In the genomic region with DNA sequence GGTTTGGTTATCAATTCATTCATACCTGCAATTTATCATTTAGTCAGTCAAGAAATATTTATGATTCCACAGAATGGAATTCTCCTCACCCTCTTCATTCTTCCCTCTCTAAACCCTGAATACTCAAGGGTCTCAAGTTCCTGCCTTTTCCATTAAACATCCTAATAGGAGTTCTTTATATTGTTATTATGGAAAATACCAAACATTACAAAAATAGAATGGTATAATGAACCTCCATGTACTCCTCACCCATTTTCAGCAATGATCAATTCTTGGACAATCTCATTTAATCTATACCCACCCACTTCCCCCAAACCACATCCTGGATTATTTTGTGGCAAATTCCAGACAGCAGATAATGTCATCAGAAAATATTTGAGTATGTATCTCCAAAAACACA, we compare ENCODE assay signal across 17 cellular contexts.
"Had no signal": no experiment of that assay in that cellular context is flagged by ENCODE, and none has a peak within 500 bp of the region (broad histone marks: within the 10 kb centered on the region; RNA-seq: fewer than 3 reads in every experiment).

No MANE protein-coding gene starts in this region.

- H3K9me3 Mint-ChIP-seq: central memory CD8-positive, alpha-beta T cell had no signal

- H3K4me1 Mint-ChIP-seq: activated B cell treated with CpG ODN at 0.5 μM for 24 hours; central memory CD8-positive, alpha-beta T cell; T-helper 17 cell had no signal

- H3K9me3 ChIP-seq: adrenal gland, ovary, uterus had no signal

- H3K4me3 ChIP-seq: adrenal gland, body of pancreas, left ventricle myocardium inferior, ovary, stomach, uterus had no signal

- H3K36me3 ChIP-seq: adrenal gland, left ventricle myocardium inferior, ovary, stomach, uterus had no signal

- H3K4me1 ChIP-seq: body of pancreas, left ventricle myocardium inferior, stomach, uterus had no signal

- H3K27ac Mint-ChIP-seq: activated B cell treated with CpG ODN at 0.5 μM for 24 hours; activated T-helper 2 cell treated with anti-CD3 and anti-CD28 coated beads, Interferon-gamma antibody, Interleukin-2, Interleukin-4, amounts not matched to agents 10 μg/mL and 5 μg/mL and 100 μg/mL, durations not matched to agents 14 hours and 24 hours and 36 hours; effector memory CD8-positive, alpha-beta T cell; T-helper 17 cell had no signal

- DNase-seq: activated B cell treated with CpG ODN at 0.5 μM for 24 hours; activated CD4-positive, alpha-beta T cell treated with anti-CD3 and anti-CD28 coated beads, Interleukin-2, amount 50 U/mL, for 1 hour; activated naive CD4-positive, alpha-beta T cell treated with anti-CD3 and anti-CD28 coated beads, Interleukin-2, amount 50 U/mL, for 16 hours; activated T-cell treated with anti-CD3 and anti-CD28 coated beads for 4 hours; adrenal gland; body of pancreas; effector memory CD8-positive, alpha-beta T cell; head of caudate nucleus; islet precursor cell; left ventricle myocardium inferior; ovary; stimulated activated CD4-positive, alpha-beta T cell treated with anti-CD3 and anti-CD28 coated beads, Interleukin-4, amount 100 ng/mL, for 4 hours; stomach; T-helper 17 cell; uterus had no signal

- H3K4me3 Mint-ChIP-seq: activated B cell treated with CpG ODN at 0.5 μM for 24 hours; central memory CD8-positive, alpha-beta T cell; effector memory CD8-positive, alpha-beta T cell; T-helper 17 cell had no signal

- H3K27me3 ChIP-seq: adrenal gland, body of pancreas, ovary, stomach, uterus had no signal

- H3K27ac ChIP-seq: adrenal gland, body of pancreas, left ventricle myocardium inferior, ovary, stomach, uterus had no signal

- ATAC-seq: body of pancreas; effector memory CD8-positive, alpha-beta T cell; T-helper 17 cell had no signal
